In the genomic region with DNA sequence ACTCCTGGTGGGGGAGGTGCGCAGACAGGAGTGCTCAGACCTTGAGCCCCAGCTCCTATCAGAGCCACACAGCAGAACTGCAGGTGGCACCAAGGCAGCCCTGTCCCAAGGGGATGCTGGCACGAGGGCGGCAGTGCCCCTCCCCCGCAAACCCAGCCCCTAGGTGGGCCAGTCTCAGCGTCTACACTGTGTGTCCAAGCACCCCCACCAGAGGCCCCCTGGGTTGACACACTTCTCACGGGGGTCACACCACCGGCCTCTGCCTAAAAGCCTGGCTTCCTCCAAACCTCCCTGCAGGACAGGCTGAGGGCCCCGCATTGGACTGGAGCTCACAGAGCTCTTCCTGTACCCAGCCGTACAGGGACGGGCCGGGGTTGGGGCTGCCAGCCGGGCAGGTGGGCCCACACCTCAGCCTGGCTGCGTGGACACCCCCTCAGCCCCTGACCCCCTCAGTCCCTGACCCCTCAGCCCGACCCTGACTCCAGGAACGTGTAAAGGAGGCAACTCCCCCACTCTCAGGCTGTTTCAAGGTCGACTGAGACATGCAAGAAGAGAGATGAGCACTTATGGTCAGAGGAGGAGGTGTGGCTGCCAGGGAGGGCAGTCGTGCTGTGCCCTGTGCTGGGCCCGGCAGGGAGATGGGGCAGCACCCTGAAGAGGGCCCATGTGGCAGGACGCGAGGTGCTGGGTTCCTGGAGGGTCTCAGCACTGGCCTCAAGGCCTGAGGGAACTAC, we compare ENCODE assay signal across 1 cellular context.
TF ChIP-seq lines count a peak whose summit lies in the region.

No MANE protein-coding gene starts in this region.

TF ChIP-seq in HepG2, 621 proteins besides CTCF, POLR2A, EP300 and RAD21 (continued from another document and continues in another):
- TF ChIP-seq FOXP4 (CRISPR knock-in tag; IDR thresholded peaks at IDR 0.05) = no peak
- TF ChIP-seq SRSF1 (optimal IDR thresholded peaks at IDR 0.05; ENCODE audit: low read depth, low read length) = no peak
- TF ChIP-seq MED1 (CRISPR knock-in tag; IDR thresholded peaks at IDR 0.05) = no peak
- TF ChIP-seq SP2 (CRISPR knock-in tag; IDR thresholded peaks at IDR 0.05) = 0 out of 2 replicates have a peak, but pooled peaks have one; percentile 38
- no peak for TF ChIP-seq NFIB (CRISPR knock-in tag; IDR thresholded peaks at IDR 0.05; ENCODE audit: borderline replicate concordance)
- TF ChIP-seq ETS1 (CRISPR knock-in tag; IDR thresholded peaks at IDR 0.05) = no peak
- TF ChIP-seq HMG20A (CRISPR knock-in tag; IDR thresholded peaks at IDR 0.05; ENCODE audit: borderline replicate concordance) = no peak
- TF ChIP-seq ZNF775 (CRISPR knock-in tag; IDR thresholded peaks at IDR 0.05; ENCODE audit: borderline replicate concordance) = no peak
- TF ChIP-seq ATF1 (CRISPR knock-in tag; IDR thresholded peaks at IDR 0.05) = no peak
- TF ChIP-seq, protein P1, sequence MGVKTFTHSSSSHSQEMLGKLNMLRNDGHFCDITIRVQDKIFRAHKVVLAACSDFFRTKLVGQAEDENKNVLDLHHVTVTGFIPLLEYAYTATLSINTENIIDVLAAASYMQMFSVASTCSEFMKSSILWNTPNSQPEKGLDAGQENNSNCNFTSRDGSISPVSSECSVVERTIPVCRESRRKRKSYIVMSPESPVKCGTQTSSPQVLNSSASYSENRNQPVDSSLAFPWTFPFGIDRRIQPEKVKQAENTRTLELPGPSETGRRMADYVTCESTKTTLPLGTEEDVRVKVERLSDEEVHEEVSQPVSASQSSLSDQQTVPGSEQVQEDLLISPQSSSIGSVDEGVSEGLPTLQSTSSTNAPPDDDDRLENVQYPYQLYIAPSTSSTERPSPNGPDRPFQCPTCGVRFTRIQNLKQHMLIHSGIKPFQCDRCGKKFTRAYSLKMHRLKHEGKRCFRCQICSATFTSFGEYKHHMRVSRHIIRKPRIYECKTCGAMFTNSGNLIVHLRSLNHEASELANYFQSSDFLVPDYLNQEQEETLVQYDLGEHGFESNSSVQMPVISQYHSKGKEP (CRISPR knock-in tag; IDR thresholded peaks at IDR 0.05) = no peak
- no peak for TF ChIP-seq BORCS8-MEF2B (CRISPR knock-in tag; IDR thresholded peaks at IDR 0.05)
- TF ChIP-seq, protein P2, sequence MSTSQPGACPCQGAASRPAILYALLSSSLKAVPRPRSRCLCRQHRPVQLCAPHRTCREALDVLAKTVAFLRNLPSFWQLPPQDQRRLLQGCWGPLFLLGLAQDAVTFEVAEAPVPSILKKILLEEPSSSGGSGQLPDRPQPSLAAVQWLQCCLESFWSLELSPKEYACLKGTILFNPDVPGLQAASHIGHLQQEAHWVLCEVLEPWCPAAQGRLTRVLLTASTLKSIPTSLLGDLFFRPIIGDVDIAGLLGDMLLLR (CRISPR knock-in tag; IDR thresholded peaks at IDR 0.05) = no peak
- TF ChIP-seq ZNF891 (CRISPR knock-in tag; IDR thresholded peaks at IDR 0.05) = no peak
- 0 out of 2 replicates have a peak, but pooled peaks have one; percentile 20 for TF ChIP-seq ZNF839 (CRISPR knock-in tag; IDR thresholded peaks at IDR 0.05; ENCODE audit: borderline replicate concordance)
- TF ChIP-seq, protein P3, sequence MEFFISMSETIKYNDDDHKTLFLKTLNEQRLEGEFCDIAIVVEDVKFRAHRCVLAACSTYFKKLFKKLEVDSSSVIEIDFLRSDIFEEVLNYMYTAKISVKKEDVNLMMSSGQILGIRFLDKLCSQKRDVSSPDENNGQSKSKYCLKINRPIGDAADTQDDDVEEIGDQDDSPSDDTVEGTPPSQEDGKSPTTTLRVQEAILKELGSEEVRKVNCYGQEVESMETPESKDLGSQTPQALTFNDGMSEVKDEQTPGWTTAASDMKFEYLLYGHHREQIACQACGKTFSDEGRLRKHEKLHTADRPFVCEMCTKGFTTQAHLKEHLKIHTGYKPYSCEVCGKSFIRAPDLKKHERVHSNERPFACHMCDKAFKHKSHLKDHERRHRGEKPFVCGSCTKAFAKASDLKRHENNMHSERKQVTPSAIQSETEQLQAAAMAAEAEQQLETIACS (CRISPR knock-in tag; IDR thresholded peaks at IDR 0.05) = no peak
- TF ChIP-seq ZNF17 (CRISPR knock-in tag; IDR thresholded peaks at IDR 0.05) = no peak
- TF ChIP-seq MAZ (IDR thresholded peaks at IDR 0.05; ENCODE audit: borderline replicate concordance, low read depth, low read length) = no peak
- peak; percentile 18; the same call in 1 of the 2 replicates for TF ChIP-seq MAZ (CRISPR knock-in tag; IDR thresholded peaks at IDR 0.05; ENCODE audit: low read depth)
- TF ChIP-seq ZNF558 (CRISPR knock-in tag; IDR thresholded peaks at IDR 0.05; ENCODE audit: borderline replicate concordance) = no peak
- TF ChIP-seq ZNF629 (CRISPR knock-in tag; conservative IDR thresholded peaks at IDR 0.05) = no peak
- no peak for TF ChIP-seq ZNF251 (CRISPR knock-in tag; IDR thresholded peaks at IDR 0.05)
- no peak for TF ChIP-seq ZNF557 (CRISPR knock-in tag; IDR thresholded peaks at IDR 0.05)
- TF ChIP-seq NR2F1 (CRISPR knock-in tag; IDR thresholded peaks at IDR 0.05) = no peak
- no peak for TF ChIP-seq SMARCE1 (IDR thresholded peaks at IDR 0.05; ENCODE audit: borderline replicate concordance)
- TF ChIP-seq ZNF292 (CRISPR knock-in tag; IDR thresholded peaks at IDR 0.05; ENCODE audit: borderline replicate concordance, low read depth) = no peak
- no peak for TF ChIP-seq FOXP1 (IDR thresholded peaks at IDR 0.05)
- TF ChIP-seq FOXP1 (CRISPR knock-in tag; IDR thresholded peaks at IDR 0.05) = no peak
- no peak for TF ChIP-seq ATAD3A (CRISPR knock-in tag; IDR thresholded peaks at IDR 0.05)
- TF ChIP-seq PITX1 (CRISPR knock-in tag; IDR thresholded peaks at IDR 0.05) = peak; percentile 40; the same call in 1 of the 2 replicates
- no peak for TF ChIP-seq SOX6 (IDR thresholded peaks at IDR 0.05)
- no peak for TF ChIP-seq SOX6 (CRISPR knock-in tag; IDR thresholded peaks at IDR 0.05)
- TF ChIP-seq ZNF674 (CRISPR knock-in tag; IDR thresholded peaks at IDR 0.05; ENCODE audit: low read depth) = no peak
- TF ChIP-seq, protein P4, sequence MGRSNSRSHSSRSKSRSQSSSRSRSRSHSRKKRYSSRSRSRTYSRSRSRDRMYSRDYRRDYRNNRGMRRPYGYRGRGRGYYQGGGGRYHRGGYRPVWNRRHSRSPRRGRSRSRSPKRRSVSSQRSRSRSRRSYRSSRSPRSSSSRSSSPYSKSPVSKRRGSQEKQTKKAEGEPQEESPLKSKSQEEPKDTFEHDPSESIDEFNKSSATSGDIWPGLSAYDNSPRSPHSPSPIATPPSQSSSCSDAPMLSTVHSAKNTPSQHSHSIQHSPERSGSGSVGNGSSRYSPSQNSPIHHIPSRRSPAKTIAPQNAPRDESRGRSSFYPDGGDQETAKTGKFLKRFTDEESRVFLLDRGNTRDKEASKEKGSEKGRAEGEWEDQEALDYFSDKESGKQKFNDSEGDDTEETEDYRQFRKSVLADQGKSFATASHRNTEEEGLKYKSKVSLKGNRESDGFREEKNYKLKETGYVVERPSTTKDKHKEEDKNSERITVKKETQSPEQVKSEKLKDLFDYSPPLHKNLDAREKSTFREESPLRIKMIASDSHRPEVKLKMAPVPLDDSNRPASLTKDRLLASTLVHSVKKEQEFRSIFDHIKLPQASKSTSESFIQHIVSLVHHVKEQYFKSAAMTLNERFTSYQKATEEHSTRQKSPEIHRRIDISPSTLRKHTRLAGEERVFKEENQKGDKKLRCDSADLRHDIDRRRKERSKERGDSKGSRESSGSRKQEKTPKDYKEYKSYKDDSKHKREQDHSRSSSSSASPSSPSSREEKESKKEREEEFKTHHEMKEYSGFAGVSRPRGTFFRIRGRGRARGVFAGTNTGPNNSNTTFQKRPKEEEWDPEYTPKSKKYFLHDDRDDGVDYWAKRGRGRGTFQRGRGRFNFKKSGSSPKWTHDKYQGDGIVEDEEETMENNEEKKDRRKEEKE (IDR thresholded peaks at IDR 0.05) = no peak
- no peak for TF ChIP-seq ZNF678 (CRISPR knock-in tag; IDR thresholded peaks at IDR 0.05)
- no peak for TF ChIP-seq CHD4 (IDR thresholded peaks at IDR 0.05; ENCODE audit: borderline replicate concordance, low read length)
- no peak for TF ChIP-seq NCOA2 (CRISPR knock-in tag; IDR thresholded peaks at IDR 0.05)
- no peak for TF ChIP-seq JUNB (CRISPR knock-in tag; IDR thresholded peaks at IDR 0.05; ENCODE audit: borderline replicate concordance)
- TF ChIP-seq ZNF484 (CRISPR knock-in tag; IDR thresholded peaks at IDR 0.05; ENCODE audit: borderline replicate concordance, low read depth) = no peak
- TF ChIP-seq JARID2 (CRISPR knock-in tag; IDR thresholded peaks at IDR 0.05; ENCODE audit: insufficient replicate concordance) = no peak
- 0 out of 2 replicates have a peak, but pooled peaks have one; percentile 23 for TF ChIP-seq RNF2 (conservative IDR thresholded peaks at IDR 0.05; ENCODE audit: low read depth)
- TF ChIP-seq ZNF781 (CRISPR knock-in tag; IDR thresholded peaks at IDR 0.05; ENCODE audit: borderline replicate concordance, not compliant biosample characterization) = no peak
- no peak for TF ChIP-seq ZGPAT (CRISPR knock-in tag; IDR thresholded peaks at IDR 0.05)
- no peak for TF ChIP-seq ISX (CRISPR knock-in tag; conservative IDR thresholded peaks at IDR 0.05)
- no peak for TF ChIP-seq TBX2 (CRISPR knock-in tag; IDR thresholded peaks at IDR 0.05; ENCODE audit: borderline replicate concordance)
- TF ChIP-seq PBX2 (CRISPR knock-in tag; IDR thresholded peaks at IDR 0.05) = no peak
- no peak for TF ChIP-seq ZNF713 (CRISPR knock-in tag; IDR thresholded peaks at IDR 0.05)
- TF ChIP-seq PAX8 (CRISPR knock-in tag; IDR thresholded peaks at IDR 0.05; ENCODE audit: borderline replicate concordance) = no peak
- no peak for TF ChIP-seq NFKBIZ (CRISPR knock-in tag; IDR thresholded peaks at IDR 0.05)
- no peak; the same call in 1 of the 2 replicates for TF ChIP-seq POLR2AphosphoS2 (IDR thresholded peaks at IDR 0.05; ENCODE audit: low read depth, low read length)
- no peak for TF ChIP-seq ZNF703 (CRISPR knock-in tag; IDR thresholded peaks at IDR 0.05; ENCODE audit: borderline replicate concordance)
- no peak for TF ChIP-seq JDP2 (CRISPR knock-in tag; IDR thresholded peaks at IDR 0.05; ENCODE audit: borderline replicate concordance)
- no peak for TF ChIP-seq FLYWCH1 (CRISPR knock-in tag; IDR thresholded peaks at IDR 0.05)
- TF ChIP-seq ZNF253 (CRISPR knock-in tag; IDR thresholded peaks at IDR 0.05; ENCODE audit: borderline replicate concordance) = no peak
- TF ChIP-seq, protein P5, sequence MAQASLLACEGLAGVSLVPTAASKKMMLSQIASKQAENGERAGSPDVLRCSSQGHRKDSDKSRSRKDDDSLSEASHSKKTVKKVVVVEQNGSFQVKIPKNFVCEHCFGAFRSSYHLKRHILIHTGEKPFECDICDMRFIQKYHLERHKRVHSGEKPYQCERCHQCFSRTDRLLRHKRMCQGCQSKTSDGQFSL (CRISPR knock-in tag; IDR thresholded peaks at IDR 0.05) = peak; percentile 74; the same call in 1 of the 2 replicates
- 0 out of 2 replicates have a peak, but pooled peaks have one; percentile 20 for TF ChIP-seq CHD2 (IDR thresholded peaks at IDR 0.05; ENCODE audit: low read depth, low read length)
- TF ChIP-seq, protein P6, sequence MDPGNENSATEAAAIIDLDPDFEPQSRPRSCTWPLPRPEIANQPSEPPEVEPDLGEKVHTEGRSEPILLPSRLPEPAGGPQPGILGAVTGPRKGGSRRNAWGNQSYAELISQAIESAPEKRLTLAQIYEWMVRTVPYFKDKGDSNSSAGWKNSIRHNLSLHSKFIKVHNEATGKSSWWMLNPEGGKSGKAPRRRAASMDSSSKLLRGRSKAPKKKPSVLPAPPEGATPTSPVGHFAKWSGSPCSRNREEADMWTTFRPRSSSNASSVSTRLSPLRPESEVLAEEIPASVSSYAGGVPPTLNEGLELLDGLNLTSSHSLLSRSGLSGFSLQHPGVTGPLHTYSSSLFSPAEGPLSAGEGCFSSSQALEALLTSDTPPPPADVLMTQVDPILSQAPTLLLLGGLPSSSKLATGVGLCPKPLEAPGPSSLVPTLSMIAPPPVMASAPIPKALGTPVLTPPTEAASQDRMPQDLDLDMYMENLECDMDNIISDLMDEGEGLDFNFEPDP (CRISPR knock-in tag; conservative IDR thresholded peaks at IDR 0.05) = no peak
- TF ChIP-seq SIX1 (CRISPR knock-in tag; IDR thresholded peaks at IDR 0.05; ENCODE audit: borderline replicate concordance) = no peak
